In genomic region chr12:64411427-64411826, GRCh38 we compare ENCODE assay signal across 34 cellular contexts. TPM values are rescaled to one million over a fixed set of nuclear protein-coding genes. Genes with fewer than 3 reads are reported as not detected.
"Had no signal": no experiment of that assay in that cellular context is flagged by ENCODE, and none has a peak within 500 bp of the region (broad histone marks: within the 10 kb centered on the region; RNA-seq: fewer than 3 reads in every experiment).

No MANE protein-coding gene starts in this region.

- H3K27me3 Mint-ChIP-seq: activated CD4-positive, alpha-beta memory T cell treated with anti-CD3 and anti-CD28 coated beads for 36 hours; activated CD4-positive, alpha-beta T cell treated with anti-CD3 and anti-CD28 coated beads for 36 hours; activated CD4-positive, alpha-beta T cell treated with anti-CD3 and anti-CD28 coated beads, Interleukin-2, amount 10 ng/mL, durations not matched to agents 24 days and 14 days; activated CD8-positive, alpha-beta memory T cell treated with anti-CD3 and anti-CD28 coated beads, Interleukin-2, amount 10 ng/mL, durations not matched to agents 7 days and 5 days; activated naive CD4-positive, alpha-beta T cell treated with anti-CD3 and anti-CD28 coated beads, Interleukin-2, amount 50 U/mL, for 24 hours; activated naive CD8-positive, alpha-beta T cell treated with anti-CD3 and anti-CD28 coated beads for 36 hours; activated naive CD8-positive, alpha-beta T cell treated with anti-CD3 and anti-CD28 coated beads, Interleukin-2, amount 50 U/mL, for 24 hours; T-helper 17 cell had no signal

- H3K27ac ChIP-seq: adrenal gland, body of pancreas, colonic mucosa, epithelial cell of prostate, esophagus squamous epithelium, gastroesophageal sphincter had no signal

- ATAC-seq: activated CD4-positive, alpha-beta T cell treated with anti-CD3 and anti-CD28 coated beads for 36 hours; activated CD8-positive, alpha-beta memory T cell treated with anti-CD3 and anti-CD28 coated beads, Interleukin-2, amount 10 ng/mL, durations not matched to agents 7 days and 5 days; activated CD8-positive, alpha-beta T cell treated with anti-CD3 and anti-CD28 coated beads, Interleukin-2, amount 10 ng/mL, durations not matched to agents 7 days and 5 days; activated naive CD8-positive, alpha-beta T cell treated with anti-CD3 and anti-CD28 coated beads, Interleukin-2, amount 50 U/mL, for 24 hours; body of pancreas; gastroesophageal sphincter; T-helper 17 cell had no signal

- H3K27ac Mint-ChIP-seq: activated CD4-positive, alpha-beta memory T cell treated with anti-CD3 and anti-CD28 coated beads for 36 hours; activated CD4-positive, alpha-beta T cell treated with anti-CD3 and anti-CD28 coated beads for 36 hours; activated CD4-positive, alpha-beta T cell treated with anti-CD3 and anti-CD28 coated beads, Interleukin-2, amount 10 ng/mL, durations not matched to agents 24 days and 14 days; activated CD8-positive, alpha-beta memory T cell treated with anti-CD3 and anti-CD28 coated beads, Interleukin-2, amount 10 ng/mL, durations not matched to agents 7 days and 5 days; activated CD8-positive, alpha-beta T cell treated with anti-CD3 and anti-CD28 coated beads, Interleukin-2, amount 10 ng/mL, durations not matched to agents 7 days and 5 days; activated naive CD4-positive, alpha-beta T cell treated with anti-CD3 and anti-CD28 coated beads for 36 hours; activated naive CD4-positive, alpha-beta T cell treated with anti-CD3 and anti-CD28 coated beads, Interleukin-2, amount 50 U/mL, for 24 hours; activated naive CD8-positive, alpha-beta T cell treated with anti-CD3 and anti-CD28 coated beads for 36 hours; activated naive CD8-positive, alpha-beta T cell treated with anti-CD3 and anti-CD28 coated beads, Interleukin-2, amount 50 U/mL, for 24 hours; activated T-helper 2 cell treated with anti-CD3 and anti-CD28 coated beads, Interferon-gamma antibody, Interleukin-2, Interleukin-4, amounts not matched to agents 10 μg/mL and 5 μg/mL and 100 μg/mL, durations not matched to agents 14 hours and 24 hours and 36 hours; T-helper 2 cell treated with Interferon-gamma antibody and Interleukin-4, amounts not matched to agents 5 μg/mL and 100 μg/mL, for 36 hours had no signal

- H3K9me3 ChIP-seq: adrenal gland, body of pancreas, colonic mucosa, esophagus squamous epithelium, gastroesophageal sphincter had no signal

- H3K27me3 ChIP-seq: adrenal gland, body of pancreas, colonic mucosa, esophagus squamous epithelium, gastroesophageal sphincter had no signal

- H3K9me3 Mint-ChIP-seq: activated CD4-positive, alpha-beta memory T cell treated with anti-CD3 and anti-CD28 coated beads for 36 hours; activated CD4-positive, alpha-beta T cell treated with anti-CD3 and anti-CD28 coated beads, Interleukin-2, amount 10 ng/mL, durations not matched to agents 24 days and 14 days; activated naive CD4-positive, alpha-beta T cell treated with anti-CD3 and anti-CD28 coated beads for 36 hours; activated naive CD4-positive, alpha-beta T cell treated with anti-CD3 and anti-CD28 coated beads, Interleukin-2, amount 50 U/mL, for 24 hours; activated naive CD8-positive, alpha-beta T cell treated with anti-CD3 and anti-CD28 coated beads for 36 hours; activated naive CD8-positive, alpha-beta T cell treated with anti-CD3 and anti-CD28 coated beads, Interleukin-2, amount 50 U/mL, for 24 hours; activated T-helper 2 cell treated with anti-CD3 and anti-CD28 coated beads, Interferon-gamma antibody, Interleukin-2, Interleukin-4, amounts not matched to agents 10 μg/mL and 5 μg/mL and 100 μg/mL, durations not matched to agents 14 hours and 24 hours and 36 hours; T-helper 2 cell treated with Interferon-gamma antibody and Interleukin-4, amounts not matched to agents 5 μg/mL and 100 μg/mL, for 36 hours had no signal

- DNase-seq: activated CD4-positive, alpha-beta memory T cell treated with anti-CD3 and anti-CD28 coated beads for 36 hours; activated CD4-positive, alpha-beta T cell treated with anti-CD3 and anti-CD28 coated beads for 36 hours; activated CD4-positive, alpha-beta T cell treated with anti-CD3 and anti-CD28 coated beads, Interleukin-2, amount 10 ng/mL, durations not matched to agents 24 days and 14 days; activated CD4-positive, CD25-positive, alpha-beta regulatory T cell; activated CD4-positive, CD25-positive, alpha-beta regulatory T cell treated with anti-CD3 and anti-CD28 coated beads, Interleukin-2, amount 50 U/mL, for 72 hours; activated CD8-positive, alpha-beta memory T cell treated with anti-CD3 and anti-CD28 coated beads, Interleukin-2, amount 10 ng/mL, durations not matched to agents 7 days and 5 days; activated CD8-positive, alpha-beta memory T cell treated with anti-CD3 and anti-CD28 coated beads, Interleukin-2, amount 50 U/mL, for 4 hours; activated CD8-positive, alpha-beta T cell treated with anti-CD3 and anti-CD28 coated beads, Interleukin-2, amount 10 ng/mL, durations not matched to agents 7 days and 5 days; activated effector memory CD4-positive, alpha-beta T cell treated with anti-CD3 and anti-CD28 coated beads, Interleukin-2, amount 50 U/mL, for 16 hours; activated naive CD4-positive, alpha-beta T cell treated with anti-CD3 and anti-CD28 coated beads for 36 hours; activated naive CD8-positive, alpha-beta T cell treated with anti-CD3 and anti-CD28 coated beads for 36 hours; activated naive CD8-positive, alpha-beta T cell treated with anti-CD3 and anti-CD28 coated beads, Interleukin-2, amount 50 U/mL, for 24 hours; activated T-cell treated with anti-CD3 and anti-CD28 coated beads, Interleukin-2, amount 50 U/mL, for 1 hour; adrenal gland; amygdala; aorta; body of pancreas; caudate nucleus; colonic mucosa; effector CD8-positive, alpha-beta T cell; esophagus squamous epithelium; foreskin melanocyte; T-helper 1 cell; T-helper 17 cell; T1000 had no signal

- H3K4me3 ChIP-seq: adrenal gland, body of pancreas, colonic mucosa, esophagus squamous epithelium, gastroesophageal sphincter had no signal

- H3K4me1 ChIP-seq: colonic mucosa had no signal

- H3K4me3 Mint-ChIP-seq: activated CD4-positive, alpha-beta memory T cell treated with anti-CD3 and anti-CD28 coated beads for 36 hours; activated CD4-positive, alpha-beta T cell treated with anti-CD3 and anti-CD28 coated beads for 36 hours; activated CD4-positive, alpha-beta T cell treated with anti-CD3 and anti-CD28 coated beads, Interleukin-2, amount 10 ng/mL, durations not matched to agents 24 days and 14 days; activated CD8-positive, alpha-beta memory T cell treated with anti-CD3 and anti-CD28 coated beads, Interleukin-2, amount 10 ng/mL, durations not matched to agents 7 days and 5 days; activated CD8-positive, alpha-beta T cell treated with anti-CD3 and anti-CD28 coated beads, Interleukin-2, amount 10 ng/mL, durations not matched to agents 7 days and 5 days; activated naive CD4-positive, alpha-beta T cell treated with anti-CD3 and anti-CD28 coated beads for 36 hours; activated naive CD4-positive, alpha-beta T cell treated with anti-CD3 and anti-CD28 coated beads, Interleukin-2, amount 50 U/mL, for 24 hours; activated naive CD8-positive, alpha-beta T cell treated with anti-CD3 and anti-CD28 coated beads for 36 hours; activated naive CD8-positive, alpha-beta T cell treated with anti-CD3 and anti-CD28 coated beads, Interleukin-2, amount 50 U/mL, for 24 hours; T-helper 17 cell; T-helper 2 cell treated with Interferon-gamma antibody and Interleukin-4, amounts not matched to agents 5 μg/mL and 100 μg/mL, for 36 hours had no signal

RNA-seq across cellular contexts. Expression of gene C12orf56, which starts 20.9 kb away (rescaled TPM):
- total RNA-seq: activated CD4-positive, alpha-beta memory T cell treated with anti-CD3 and anti-CD28 coated beads for 36 hours; activated CD4-positive, alpha-beta T cell treated with anti-CD3 and anti-CD28 coated beads for 36 hours; activated CD4-positive, alpha-beta T cell treated with anti-CD3 and anti-CD28 coated beads, Interleukin-2, amount 10 ng/mL, durations not matched to agents 24 days and 14 days; activated CD8-positive, alpha-beta memory T cell treated with anti-CD3 and anti-CD28 coated beads for 36 hours; activated CD8-positive, alpha-beta memory T cell treated with anti-CD3 and anti-CD28 coated beads, Interleukin-2, amount 10 ng/mL, durations not matched to agents 7 days and 5 days; activated CD8-positive, alpha-beta T cell treated with anti-CD3 and anti-CD28 coated beads, Interleukin-2, amount 10 ng/mL, durations not matched to agents 7 days and 5 days; activated naive CD4-positive, alpha-beta T cell treated with anti-CD3 and anti-CD28 coated beads for 36 hours; activated naive CD8-positive, alpha-beta T cell treated with anti-CD3 and anti-CD28 coated beads for 36 hours; activated T-helper 2 cell treated with anti-CD3 and anti-CD28 coated beads, Interferon-gamma antibody, Interleukin-2, Interleukin-4, amounts not matched to agents 10 μg/mL and 5 μg/mL and 100 μg/mL, durations not matched to agents 14 hours and 24 hours and 36 hours; adrenal gland; aorta; body of pancreas; dermis microvascular lymphatic vessel endothelial cell; endothelial cell of umbilical vein; gastroesophageal sphincter; glomerular endothelial cell had no signal
